1 cellular context compared by ENCODE assay signal in the genomic region with DNA sequence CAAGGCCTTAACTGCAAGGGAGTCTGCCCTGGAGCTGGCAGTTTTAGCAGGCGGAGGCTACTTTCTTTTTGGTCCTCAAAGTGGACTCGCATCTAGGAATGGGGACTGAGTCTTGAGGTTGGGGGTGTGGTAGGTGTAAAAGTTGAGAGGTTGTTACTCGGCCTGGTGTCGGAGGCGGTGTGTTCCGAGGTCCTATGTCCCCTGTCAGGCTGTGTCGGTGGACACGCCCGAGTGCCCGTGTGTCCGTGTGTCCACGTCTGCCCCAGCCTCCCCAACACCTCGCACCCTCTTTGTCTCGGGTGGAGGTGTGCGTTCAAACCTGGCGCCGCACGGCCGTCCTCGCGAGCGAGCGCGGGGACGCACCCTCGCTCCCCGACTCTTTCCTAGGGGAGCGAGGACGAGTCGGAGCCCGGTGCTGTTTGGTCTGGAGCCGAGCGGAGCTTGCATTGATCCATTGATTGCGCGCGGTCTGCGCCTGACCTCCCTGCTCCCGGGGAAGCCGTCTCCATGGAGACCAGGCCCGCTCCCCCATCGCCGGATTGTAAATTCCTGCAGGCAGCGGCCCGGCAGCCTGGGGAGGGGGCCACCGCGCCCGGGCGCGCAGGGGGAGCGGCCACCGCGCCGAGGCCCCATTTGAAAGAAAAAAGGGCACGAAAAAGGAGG.
TF ChIP-seq lines count a peak whose summit lies in the region.

No MANE protein-coding gene starts in this region.

TF ChIP-seq in K562, 482 proteins besides CTCF, POLR2A, EP300 and RAD21:
- no peak for TF ChIP-seq MAFF (IDR thresholded peaks at IDR 0.05; ENCODE audit: low read length)
- no peak for TF ChIP-seq ZNF124 (CRISPR knock-in tag; IDR thresholded peaks at IDR 0.05)
- TF ChIP-seq, protein P1, sequence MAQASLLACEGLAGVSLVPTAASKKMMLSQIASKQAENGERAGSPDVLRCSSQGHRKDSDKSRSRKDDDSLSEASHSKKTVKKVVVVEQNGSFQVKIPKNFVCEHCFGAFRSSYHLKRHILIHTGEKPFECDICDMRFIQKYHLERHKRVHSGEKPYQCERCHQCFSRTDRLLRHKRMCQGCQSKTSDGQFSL (CRISPR knock-in tag; IDR thresholded peaks at IDR 0.05), result 0 out of 2 replicates have a peak, but pooled peaks have one; percentile 25
- TF ChIP-seq, protein P1 (tag; IDR thresholded peaks at IDR 0.05), result no peak
- no peak for TF ChIP-seq HMG20B (CRISPR knock-in tag; IDR thresholded peaks at IDR 0.05)
- TF ChIP-seq PCBP2 (IDR thresholded peaks at IDR 0.05; ENCODE audit: low read depth, low read length, poor library complexity, severe bottlenecking), result no peak
- TF ChIP-seq NCOR1 (IDR thresholded peaks at IDR 0.05), result no peak
- no peak for TF ChIP-seq MEF2D (tag; conservative IDR thresholded peaks at IDR 0.05; ENCODE audit: low read depth)
- TF ChIP-seq POLR2G (IDR thresholded peaks at IDR 0.05; ENCODE audit: low read depth, low read length), result 0 out of 2 replicates have a peak, but pooled peaks have one; percentile 39
- TF ChIP-seq, protein P2, sequence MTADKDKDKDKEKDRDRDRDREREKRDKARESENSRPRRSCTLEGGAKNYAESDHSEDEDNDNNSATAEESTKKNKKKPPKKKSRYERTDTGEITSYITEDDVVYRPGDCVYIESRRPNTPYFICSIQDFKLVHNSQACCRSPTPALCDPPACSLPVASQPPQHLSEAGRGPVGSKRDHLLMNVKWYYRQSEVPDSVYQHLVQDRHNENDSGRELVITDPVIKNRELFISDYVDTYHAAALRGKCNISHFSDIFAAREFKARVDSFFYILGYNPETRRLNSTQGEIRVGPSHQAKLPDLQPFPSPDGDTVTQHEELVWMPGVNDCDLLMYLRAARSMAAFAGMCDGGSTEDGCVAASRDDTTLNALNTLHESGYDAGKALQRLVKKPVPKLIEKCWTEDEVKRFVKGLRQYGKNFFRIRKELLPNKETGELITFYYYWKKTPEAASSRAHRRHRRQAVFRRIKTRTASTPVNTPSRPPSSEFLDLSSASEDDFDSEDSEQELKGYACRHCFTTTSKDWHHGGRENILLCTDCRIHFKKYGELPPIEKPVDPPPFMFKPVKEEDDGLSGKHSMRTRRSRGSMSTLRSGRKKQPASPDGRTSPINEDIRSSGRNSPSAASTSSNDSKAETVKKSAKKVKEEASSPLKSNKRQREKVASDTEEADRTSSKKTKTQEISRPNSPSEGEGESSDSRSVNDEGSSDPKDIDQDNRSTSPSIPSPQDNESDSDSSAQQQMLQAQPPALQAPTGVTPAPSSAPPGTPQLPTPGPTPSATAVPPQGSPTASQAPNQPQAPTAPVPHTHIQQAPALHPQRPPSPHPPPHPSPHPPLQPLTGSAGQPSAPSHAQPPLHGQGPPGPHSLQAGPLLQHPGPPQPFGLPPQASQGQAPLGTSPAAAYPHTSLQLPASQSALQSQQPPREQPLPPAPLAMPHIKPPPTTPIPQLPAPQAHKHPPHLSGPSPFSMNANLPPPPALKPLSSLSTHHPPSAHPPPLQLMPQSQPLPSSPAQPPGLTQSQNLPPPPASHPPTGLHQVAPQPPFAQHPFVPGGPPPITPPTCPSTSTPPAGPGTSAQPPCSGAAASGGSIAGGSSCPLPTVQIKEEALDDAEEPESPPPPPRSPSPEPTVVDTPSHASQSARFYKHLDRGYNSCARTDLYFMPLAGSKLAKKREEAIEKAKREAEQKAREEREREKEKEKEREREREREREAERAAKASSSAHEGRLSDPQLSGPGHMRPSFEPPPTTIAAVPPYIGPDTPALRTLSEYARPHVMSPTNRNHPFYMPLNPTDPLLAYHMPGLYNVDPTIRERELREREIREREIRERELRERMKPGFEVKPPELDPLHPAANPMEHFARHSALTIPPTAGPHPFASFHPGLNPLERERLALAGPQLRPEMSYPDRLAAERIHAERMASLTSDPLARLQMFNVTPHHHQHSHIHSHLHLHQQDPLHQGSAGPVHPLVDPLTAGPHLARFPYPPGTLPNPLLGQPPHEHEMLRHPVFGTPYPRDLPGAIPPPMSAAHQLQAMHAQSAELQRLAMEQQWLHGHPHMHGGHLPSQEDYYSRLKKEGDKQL (CRISPR knock-in tag; IDR thresholded peaks at IDR 0.05; ENCODE audit: borderline replicate concordance), result no peak
- no peak for TF ChIP-seq MAFK (IDR thresholded peaks at IDR 0.05; ENCODE audit: low read length)
- no peak for TF ChIP-seq DACH1 (IDR thresholded peaks at IDR 0.05; ENCODE audit: partially characterized antibody)
TF ChIP-seq in K562: peak in this region for 2.
